Comparison of ENCODE assay signal across 8 cellular contexts in genomic region chr2:160652236-160652635, GRCh38.
DNase-seq lines count a peak whose midpoint lies in the region; ATAC-seq and FAIRE-seq lines count a peak whose summit lies in the region.

No MANE protein-coding gene starts in this region.

- DNase-seq in SKM-1 treated with dmso at 0.1 percent for 144 hours (lab: John Stamatoyannopoulos, UW; ENCODE audit: unreplicated experiment) (peak; percentile 48), small intestine (peak; percentile 48), cerebellar nuclear complex (lab: John Stamatoyannopoulos, UW) (no peak), COLO668 (lab: John Stamatoyannopoulos, UW; ENCODE audit: unreplicated experiment) (no peak)
- peak; percentile 68 for DNase-seq in activated naive CD8-positive, alpha-beta T cell treated with anti-CD3 and anti-CD28 coated beads, Interleukin-2, amount 50 U/mL, for 24 hours

- H3K9me3 ChIP-seq in small intestine (ENCODE audit: control insufficient read depth, low read depth), result no peaks in the 10 kb centered on the region

- peaks cover 0 to 1% of the 10 kb centered on the region in 2 donors for H3K4me1 ChIP-seq in small intestine (ENCODE audit: control insufficient read depth in 2 of 2, insufficient read depth in 1 of 2, low read depth in 1 of 2, low read length in 1 of 2)

- H3K36me3 Mint-ChIP-seq in activated naive CD8-positive, alpha-beta T cell treated with anti-CD3 and anti-CD28 coated beads, Interleukin-2, amount 50 U/mL, for 24 hours (ENCODE audit: low read depth), result no peaks in the 10 kb centered on the region

- H3K36me3 ChIP-seq in small intestine (ENCODE audit: control insufficient read depth in 2 of 2, insufficient read depth in 2 of 2, low read length in 2 of 2), result no peaks in the 10 kb centered on the region

- H3K27ac ChIP-seq in small intestine (ENCODE audit: low read depth in 1 of 2, low read length in 1 of 2), result no peak overlapping the region

- H3K4me3 ChIP-seq in small intestine (ENCODE audit: low read depth in 1 of 2, low read length in 2 of 2), result no peak overlapping the region

- H3K4me3 Mint-ChIP-seq in activated naive CD8-positive, alpha-beta T cell treated with anti-CD3 and anti-CD28 coated beads, Interleukin-2, amount 50 U/mL, for 24 hours, result peak overlapping the region; percentile 7

- H3K9me3 Mint-ChIP-seq in activated naive CD8-positive, alpha-beta T cell treated with anti-CD3 and anti-CD28 coated beads, Interleukin-2, amount 50 U/mL, for 24 hours, result no peaks in the 10 kb centered on the region

- H3K27ac Mint-ChIP-seq in activated naive CD8-positive, alpha-beta T cell treated with anti-CD3 and anti-CD28 coated beads, Interleukin-2, amount 50 U/mL, for 24 hours, result peak overlapping the region; percentile 72

- WGBS in small intestine, 3 donors, result 55 to 57% (median 57%) methylated on average over 5 of the region's 5 CpGs

- no peaks in the 10 kb centered on the region for H3K27me3 ChIP-seq in small intestine (ENCODE audit: control insufficient read depth in 2 of 2, insufficient read depth in 2 of 2, low read length in 2 of 2)

- peaks cover 2% of the 10 kb centered on the region for H3K27me3 Mint-ChIP-seq in activated naive CD8-positive, alpha-beta T cell treated with anti-CD3 and anti-CD28 coated beads, Interleukin-2, amount 50 U/mL, for 24 hours

- no peak for FAIRE-seq in small intestine (lab: Jason Lieb, UNC)

- ATAC-seq in GM21390 (IDR thresholded peaks at IDR 0.05; ENCODE audit: unreplicated experiment), result peak; percentile 72
- peak; percentile 94 for ATAC-seq in activated naive CD8-positive, alpha-beta T cell treated with anti-CD3 and anti-CD28 coated beads, Interleukin-2, amount 50 U/mL, for 24 hours
- no peak for ATAC-seq in HG02642 (IDR thresholded peaks at IDR 0.05; ENCODE audit: poor library complexity, unreplicated experiment)
- ATAC-seq in GM19455 (IDR thresholded peaks at IDR 0.05; ENCODE audit: unreplicated experiment), result no peak

- peaks cover 25% of the 10 kb centered on the region for H3K4me1 Mint-ChIP-seq in activated naive CD8-positive, alpha-beta T cell treated with anti-CD3 and anti-CD28 coated beads, Interleukin-2, amount 50 U/mL, for 24 hours

Comparison
In these comparisons a context has a peak if more than half of its experiments do, and no peak if none do; other contexts are left out.
1. ATAC-seq: peak in GM21390 (single experiment) and activated naive CD8-positive, alpha-beta T cell treated with anti-CD3 and anti-CD28 coated beads, Interleukin-2, amount 50 U/mL, for 24 hours (single experiment); none in HG02642 (single experiment) and GM19455 (single experiment).
2. DNase-seq: peak in SKM-1 treated with dmso at 0.1 percent for 144 hours (single experiment), activated naive CD8-positive, alpha-beta T cell treated with anti-CD3 and anti-CD28 coated beads, Interleukin-2, amount 50 U/mL, for 24 hours (single experiment) and small intestine (single experiment); none in cerebellar nuclear complex (0 of 2) and COLO668 (single experiment).